ENCODE assay signal across 19 cellular contexts in the genomic region with DNA sequence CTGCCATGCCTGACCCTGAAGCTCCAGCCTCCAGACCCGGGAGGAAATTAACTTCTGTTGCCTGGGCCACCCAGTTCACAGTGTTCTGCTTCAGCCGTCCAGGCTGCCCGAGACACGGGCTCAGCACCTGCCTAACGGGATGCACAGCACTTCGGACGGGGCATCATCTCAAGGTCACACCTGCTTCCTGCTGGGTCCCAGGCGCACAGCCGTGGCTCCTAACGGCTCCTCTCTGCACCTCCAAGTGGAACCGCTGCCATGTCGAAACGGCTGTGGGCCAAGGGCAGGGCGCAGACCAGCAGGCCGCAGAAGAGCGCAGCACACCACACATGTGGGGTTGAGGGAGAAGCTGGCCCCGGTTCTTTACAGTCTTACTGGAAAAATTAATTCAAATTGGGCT.
"Had no signal": no experiment of that assay in that cellular context is flagged by ENCODE, and none has a peak within 500 bp of the region (broad histone marks: within the 10 kb centered on the region; RNA-seq: fewer than 3 reads in every experiment).

No MANE protein-coding gene starts in this region.

- H3K9me3 Mint-ChIP-seq: central memory CD8-positive, alpha-beta T cell; naive B cell; nephron; stimulated activated memory B cell treated with anti-CD40 and anti-IgM and Interleukin-4, amounts not matched to agents 10 μg/mL and 1 μg/mL and 100 μg/mL, for 72 hours; stimulated activated naive CD8-positive, alpha-beta T cell treated with anti-CD3 and anti-CD28 coated beads, Interleukin-15, Interleukin-2, amounts not matched to agents 100 ng/mL and 50 ng/mL, for 24 hours had no signal

- H3K27me3 Mint-ChIP-seq: central memory CD8-positive, alpha-beta T cell; naive B cell; stimulated activated memory B cell treated with anti-CD40 and anti-IgM and Interleukin-4, amounts not matched to agents 10 μg/mL and 1 μg/mL and 100 μg/mL, for 72 hours; stimulated activated naive CD8-positive, alpha-beta T cell treated with anti-CD3 and anti-CD28 coated beads, Interleukin-15, Interleukin-2, amounts not matched to agents 100 ng/mL and 50 ng/mL, for 24 hours had no signal

- H3K27me3 ChIP-seq: esophagus squamous epithelium, gastroesophageal sphincter, left lung, right atrium auricular region, tibial artery had no signal

- H3K36me3 ChIP-seq: right atrium auricular region had no signal

- H3K27ac Mint-ChIP-seq: nephron; stimulated activated memory B cell treated with anti-CD40 and anti-IgM and Interleukin-4, amounts not matched to agents 10 μg/mL and 1 μg/mL and 100 μg/mL, for 72 hours; stimulated activated naive CD8-positive, alpha-beta T cell treated with anti-CD3 and anti-CD28 coated beads, Interleukin-15, Interleukin-2, amounts not matched to agents 100 ng/mL and 50 ng/mL, for 24 hours had no signal

- H3K4me3 ChIP-seq: esophagus squamous epithelium, gastroesophageal sphincter, left lung, lung, right atrium auricular region, smooth muscle cell, tibial artery had no signal

- H3K4me1 ChIP-seq: esophagus squamous epithelium, gastroesophageal sphincter, left lung, right atrium auricular region, tibial artery had no signal

- H3K4me3 Mint-ChIP-seq: central memory CD8-positive, alpha-beta T cell; naive B cell; nephron; stimulated activated memory B cell treated with anti-CD40 and anti-IgM and Interleukin-4, amounts not matched to agents 10 μg/mL and 1 μg/mL and 100 μg/mL, for 72 hours; stimulated activated naive CD8-positive, alpha-beta T cell treated with anti-CD3 and anti-CD28 coated beads, Interleukin-15, Interleukin-2, amounts not matched to agents 100 ng/mL and 50 ng/mL, for 24 hours had no signal

- H3K9me3 ChIP-seq: esophagus squamous epithelium, gastroesophageal sphincter, left lung, right atrium auricular region, tibial artery had no signal

- ATAC-seq: gastroesophageal sphincter; left lung; stimulated activated memory B cell treated with anti-CD40 and anti-IgM and Interleukin-4, amounts not matched to agents 10 μg/mL and 1 μg/mL and 100 μg/mL, for 72 hours had no signal

- H3K4me2 ChIP-seq: smooth muscle cell had no signal

- H3K27ac ChIP-seq: esophagus squamous epithelium, gastroesophageal sphincter, left lung, right atrium auricular region, tibial artery had no signal

- DNase-seq: effector memory CD4-positive, alpha-beta T cell; esophagus squamous epithelium; foreskin fibroblast; glutamatergic neuron; islet precursor cell; left lung; mesendoderm; naive B cell; posterior cingulate gyrus; stimulated activated CD4-positive, alpha-beta T cell treated with anti-CD3 and anti-CD28 coated beads, Interleukin-4, amount 100 ng/mL, for 1 hour; tibial artery had no signal
